Comparison of ENCODE assay signal across 1 cellular context in genomic region chr5:42756630-42757601, GRCh38.
TF ChIP-seq lines count a peak whose summit lies in the region.

Gene CCDC152 (plus strand): TSS chr5:42756818. CDS start chr5:42759122, 2,304 bp downstream.

TF ChIP-seq in endothelial cell of umbilical vein, 7 proteins besides CTCF, POLR2A, EP300 and RAD21 (continued from another document):
- TF ChIP-seq GATA2 (IDR thresholded peaks at IDR 0.05; ENCODE audit: insufficient read depth, insufficient read length, low read depth, low read length) (no peak), EZH2 (IDR thresholded peaks at IDR 0.05; ENCODE audit: borderline replicate concordance, low read depth, low read length, severe bottlenecking) (no peak)
